ENCODE assay signal across 1 cellular context in genomic region chr7:1724118-1724910, GRCh38.
TF ChIP-seq lines count a peak whose summit lies in the region.

No MANE protein-coding gene starts in this region.

TF ChIP-seq in H1, 55 proteins besides CTCF, POLR2A, EP300 and RAD21 (continued from another document):
- TF ChIP-seq CHD7 (IDR thresholded peaks at IDR 0.05; ENCODE audit: insufficient replicate concordance, low read length) (no peak), KDM5A (IDR thresholded peaks at IDR 0.05; ENCODE audit: low read length) (no peak), SAP30 (IDR thresholded peaks at IDR 0.05; ENCODE audit: insufficient read depth, insufficient replicate concordance, low read length) (no peak), SP1 (IDR thresholded peaks at IDR 0.05; ENCODE audit: low read depth, low read length) (no peak), JUN (IDR thresholded peaks at IDR 0.05; ENCODE audit: low read depth, low read length) (no peak), SP4 (IDR thresholded peaks at IDR 0.05; ENCODE audit: low read length) (no peak), TBP (IDR thresholded peaks at IDR 0.05; ENCODE audit: low read depth, low read length) (no peak), RFX5 (IDR thresholded peaks at IDR 0.05; ENCODE audit: borderline replicate concordance, low read depth, low read length) (no peak), SIX5 (IDR thresholded peaks at IDR 0.05; ENCODE audit: low read depth, low read length) (no peak), SP2 (IDR thresholded peaks at IDR 0.05; ENCODE audit: low read length) (no peak), YY1 (IDR thresholded peaks at IDR 0.05; ENCODE audit: low read depth, low read length) (no peak), RNF2 (IDR thresholded peaks at IDR 0.05; ENCODE audit: borderline replicate concordance, low read depth, low read length, missing control alignments, poor library complexity, severe bottlenecking) (no peak), JUND (IDR thresholded peaks at IDR 0.05; ENCODE audit: low read length) (no peak)
